ENCODE assay signal across 1 cellular context in the genomic region with DNA sequence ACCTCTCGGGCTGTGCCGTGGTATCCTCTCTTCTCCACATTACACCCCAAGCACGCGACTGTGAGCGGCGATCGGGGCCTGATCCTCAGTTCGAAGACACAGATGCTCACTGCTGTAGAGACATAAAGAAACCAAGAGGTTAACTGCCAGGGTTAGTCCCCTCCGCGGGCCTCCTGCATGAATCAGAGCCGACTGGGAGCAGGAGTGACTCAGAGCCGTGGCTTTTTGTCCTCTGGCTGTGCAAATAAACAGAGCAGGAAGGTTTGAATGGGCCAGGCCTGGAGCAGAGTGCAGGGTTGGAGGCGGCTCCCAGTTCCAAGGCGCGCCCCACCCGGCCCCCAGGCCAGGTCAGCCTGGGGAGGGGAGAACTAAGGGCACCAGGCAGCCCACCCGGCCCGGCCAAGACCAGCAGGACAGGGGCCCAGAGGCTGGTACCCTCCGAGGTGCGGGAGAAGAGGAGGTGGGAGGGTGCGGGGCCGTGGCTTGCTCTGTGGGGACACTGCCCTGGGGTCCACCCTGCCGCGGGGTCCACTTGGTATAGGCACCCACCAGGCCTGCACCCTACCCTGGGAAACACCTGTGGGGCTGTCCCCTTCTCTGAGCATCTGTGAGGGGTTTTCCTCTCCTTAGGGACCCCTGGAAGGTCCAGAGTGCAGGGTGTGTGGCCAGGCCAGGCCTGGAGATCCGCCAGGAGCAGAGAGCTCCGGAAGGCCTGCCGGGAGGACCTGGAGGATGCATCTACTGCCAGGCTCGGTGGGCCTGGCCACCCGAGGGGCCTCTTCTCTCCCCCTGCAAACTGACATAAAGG.
TF ChIP-seq lines count a peak whose summit lies in the region.

No MANE protein-coding gene starts in this region.

TF ChIP-seq in GM23338, 12 proteins besides CTCF, POLR2A, EP300 and RAD21 (continued from another document):
- TF ChIP-seq, protein P1, sequence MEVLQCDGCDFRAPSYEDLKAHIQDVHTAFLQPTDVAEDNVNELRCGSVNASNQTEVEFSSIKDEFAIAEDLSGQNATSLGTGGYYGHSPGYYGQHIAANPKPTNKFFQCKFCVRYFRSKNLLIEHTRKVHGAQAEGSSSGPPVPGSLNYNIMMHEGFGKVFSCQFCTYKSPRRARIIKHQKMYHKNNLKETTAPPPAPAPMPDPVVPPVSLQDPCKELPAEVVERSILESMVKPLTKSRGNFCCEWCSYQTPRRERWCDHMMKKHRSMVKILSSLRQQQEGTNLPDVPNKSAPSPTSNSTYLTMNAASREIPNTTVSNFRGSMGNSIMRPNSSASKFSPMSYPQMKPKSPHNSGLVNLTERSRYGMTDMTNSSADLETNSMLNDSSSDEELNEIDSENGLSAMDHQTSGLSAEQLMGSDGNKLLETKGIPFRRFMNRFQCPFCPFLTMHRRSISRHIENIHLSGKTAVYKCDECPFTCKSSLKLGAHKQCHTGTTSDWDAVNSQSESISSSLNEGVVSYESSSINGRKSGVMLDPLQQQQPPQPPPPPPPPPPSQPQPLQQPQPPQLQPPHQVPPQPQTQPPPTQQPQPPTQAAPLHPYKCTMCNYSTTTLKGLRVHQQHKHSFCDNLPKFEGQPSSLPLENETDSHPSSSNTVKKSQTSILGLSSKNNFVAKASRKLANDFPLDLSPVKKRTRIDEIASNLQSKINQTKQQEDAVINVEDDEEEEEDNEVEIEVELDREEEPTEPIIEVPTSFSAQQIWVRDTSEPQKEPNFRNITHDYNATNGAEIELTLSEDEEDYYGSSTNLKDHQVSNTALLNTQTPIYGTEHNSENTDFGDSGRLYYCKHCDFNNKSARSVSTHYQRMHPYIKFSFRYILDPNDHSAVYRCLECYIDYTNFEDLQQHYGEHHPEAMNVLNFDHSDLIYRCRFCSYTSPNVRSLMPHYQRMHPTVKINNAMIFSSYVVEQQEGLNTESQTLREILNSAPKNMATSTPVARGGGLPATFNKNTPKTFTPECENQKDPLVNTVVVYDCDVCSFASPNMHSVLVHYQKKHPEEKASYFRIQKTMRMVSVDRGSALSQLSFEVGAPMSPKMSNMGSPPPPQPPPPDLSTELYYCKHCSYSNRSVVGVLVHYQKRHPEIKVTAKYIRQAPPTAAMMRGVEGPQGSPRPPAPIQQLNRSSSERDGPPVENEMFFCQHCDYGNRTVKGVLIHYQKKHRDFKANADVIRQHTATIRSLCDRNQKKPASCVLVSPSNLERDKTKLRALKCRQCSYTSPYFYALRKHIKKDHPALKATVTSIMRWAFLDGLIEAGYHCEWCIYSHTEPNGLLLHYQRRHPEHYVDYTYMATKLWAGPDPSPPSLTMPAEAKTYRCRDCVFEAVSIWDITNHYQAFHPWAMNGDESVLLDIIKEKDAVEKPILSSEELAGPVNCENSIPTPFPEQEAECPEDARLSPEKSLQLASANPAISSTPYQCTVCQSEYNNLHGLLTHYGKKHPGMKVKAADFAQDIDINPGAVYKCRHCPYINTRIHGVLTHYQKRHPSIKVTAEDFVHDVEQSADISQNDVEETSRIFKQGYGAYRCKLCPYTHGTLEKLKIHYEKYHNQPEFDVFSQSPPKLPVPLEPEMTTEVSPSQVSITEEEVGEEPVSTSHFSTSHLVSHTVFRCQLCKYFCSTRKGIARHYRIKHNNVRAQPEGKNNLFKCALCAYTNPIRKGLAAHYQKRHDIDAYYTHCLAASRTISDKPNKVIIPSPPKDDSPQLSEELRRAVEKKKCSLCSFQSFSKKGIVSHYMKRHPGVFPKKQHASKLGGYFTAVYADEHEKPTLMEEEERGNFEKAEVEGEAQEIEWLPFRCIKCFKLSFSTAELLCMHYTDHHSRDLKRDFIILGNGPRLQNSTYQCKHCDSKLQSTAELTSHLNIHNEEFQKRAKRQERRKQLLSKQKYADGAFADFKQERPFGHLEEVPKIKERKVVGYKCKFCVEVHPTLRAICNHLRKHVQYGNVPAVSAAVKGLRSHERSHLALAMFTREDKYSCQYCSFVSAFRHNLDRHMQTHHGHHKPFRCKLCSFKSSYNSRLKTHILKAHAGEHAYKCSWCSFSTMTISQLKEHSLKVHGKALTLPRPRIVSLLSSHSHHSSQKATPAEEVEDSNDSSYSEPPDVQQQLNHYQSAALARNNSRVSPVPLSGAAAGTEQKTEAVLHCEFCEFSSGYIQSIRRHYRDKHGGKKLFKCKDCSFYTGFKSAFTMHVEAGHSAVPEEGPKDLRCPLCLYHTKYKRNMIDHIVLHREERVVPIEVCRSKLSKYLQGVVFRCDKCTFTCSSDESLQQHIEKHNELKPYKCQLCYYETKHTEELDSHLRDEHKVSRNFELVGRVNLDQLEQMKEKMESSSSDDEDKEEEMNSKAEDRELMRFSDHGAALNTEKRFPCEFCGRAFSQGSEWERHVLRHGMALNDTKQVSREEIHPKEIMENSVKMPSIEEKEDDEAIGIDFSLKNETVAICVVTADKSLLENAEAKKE (CRISPR knock-in tag; IDR thresholded peaks at IDR 0.05), result no peak; the same call in 1 of the 2 replicates
TF ChIP-seq in GM23338: peak in this region for 0.
